ENCODE assay signal across 8 cellular contexts in the genomic region with DNA sequence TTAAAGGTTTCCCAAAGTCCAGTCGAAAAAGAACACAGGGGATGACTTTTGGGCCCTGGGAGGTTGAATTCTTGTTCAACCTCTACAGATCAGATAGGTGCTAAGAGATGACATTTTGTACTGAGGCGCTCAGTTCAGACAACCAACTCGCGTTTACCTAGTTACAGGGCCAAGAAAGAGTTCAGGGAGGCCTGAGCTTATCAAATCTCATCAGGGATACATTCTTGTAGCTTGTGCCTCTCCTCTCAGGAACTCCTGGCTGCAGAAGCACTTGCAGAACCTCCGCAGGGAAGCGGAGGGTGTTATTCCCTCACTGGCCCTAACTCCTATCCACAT. TPM values are rescaled to one million over a fixed set of nuclear protein-coding genes. Genes with fewer than 3 reads are reported as not detected.
A peak's percentile ranks its signal among the peaks of the same experiment; 100 is the strongest.
DNase-seq lines count a peak whose midpoint lies in the region; ATAC-seq, FAIRE-seq and TF ChIP-seq lines count a peak whose summit lies in the region.

No MANE protein-coding gene starts in this region.

- H3K4me3 ChIP-seq in gastroesophageal sphincter: peak overlapping the region; percentile 48 to 93
- peak overlapping the region; percentile 96 to 99 (median 97) for H3K4me3 ChIP-seq in gastrocnemius medialis

- DNase-seq in GM18507 (ENCODE audit: extremely low spot score, insufficient read length, low read depth): no peak
- DNase-seq in gastrocnemius medialis: no peak
- no peak for DNase-seq in NK-92 treated with Interleukin-12 subunit alpha and Interleukin-12 subunit beta, amount 100 ng/mL, for 24 hours (lab: John Stamatoyannopoulos, UW)
- no peak for DNase-seq in kidney glomerular epithelial cell (lab: John Stamatoyannopoulos, UW)

- TF ChIP-seq POLR2A in gastroesophageal sphincter (IDR thresholded peaks at IDR 0.05): no peak
- TF ChIP-seq POLR2A in gastrocnemius medialis (IDR thresholded peaks at IDR 0.05): no peak

- peaks cover 55% of the 10 kb centered on the region for H3K36me3 Mint-ChIP-seq in T-helper 1 cell treated with Interleukin-12 subunit alpha and Interleukin-12 subunit beta and Interleukin-4 antibody, amounts not matched to agents 30 μg/mL and 1 μg/mL, for 36 hours (ENCODE audit: low read depth)

- peak overlapping the region; percentile 86 for H3K27ac Mint-ChIP-seq in T-helper 1 cell treated with Interleukin-12 subunit alpha and Interleukin-12 subunit beta and Interleukin-4 antibody, amounts not matched to agents 30 μg/mL and 1 μg/mL, for 36 hours

- 0 to 38% methylated on average over 2 to 6 of the region's 6 CpGs for WGBS in gastroesophageal sphincter (ENCODE audit: low coverage in 1 of 2), 2 donors

- ATAC-seq in gastroesophageal sphincter (no peak), gastrocnemius medialis (no peak), HG03432 (IDR thresholded peaks at IDR 0.05; ENCODE audit: unreplicated experiment) (no peak), GM18861 (IDR thresholded peaks at IDR 0.05; ENCODE audit: unreplicated experiment) (no peak)

- FAIRE-seq in GM18507 (lab: Jason Lieb, UNC): peak; percentile 15

- no peak for TF ChIP-seq CTCF in gastroesophageal sphincter (IDR thresholded peaks at IDR 0.05)
- TF ChIP-seq CTCF in gastrocnemius medialis (IDR thresholded peaks at IDR 0.05 in 4 of 5, conservative IDR thresholded peaks at IDR 0.05 in 1 of 5): no peak

- H3K27ac ChIP-seq in gastroesophageal sphincter: peak overlapping the region in 2 of 4 donors; percentile 88 to 89
- peak overlapping the region; percentile 84 to 98 (median 95) for H3K27ac ChIP-seq in gastrocnemius medialis

- intact Hi-C loops in gastrocnemius medialis (cut with DNase I; ENCODE audit: low total_unique reads): loop anchor here (1.0 to 5.0 kb wide), 4 partner anchors 65 to 255 kb away; partner anchors contain the start of genes ZNF417, ZNF552, ZNF606 and ZNF773

- H3K4me1 ChIP-seq in gastroesophageal sphincter: peaks cover 2 to 29% (median 6%) of the 10 kb centered on the region in 3 donors
- H3K4me1 ChIP-seq in gastrocnemius medialis: peaks cover 23 to 38% of the 10 kb centered on the region in 2 donors

- peaks cover 0 to 48% (median 0%) of the 10 kb centered on the region in 3 donors for H3K9me3 ChIP-seq in gastroesophageal sphincter
- H3K9me3 ChIP-seq in gastrocnemius medialis: peaks cover 0 to 4% (median 0%) of the 10 kb centered on the region in 3 donors

- TF ChIP-seq EP300 in gastroesophageal sphincter (IDR thresholded peaks at IDR 0.05): no peak

- H3K9me3 Mint-ChIP-seq in T-helper 1 cell treated with Interleukin-12 subunit alpha and Interleukin-12 subunit beta and Interleukin-4 antibody, amounts not matched to agents 30 μg/mL and 1 μg/mL, for 36 hours: peaks cover 48% of the 10 kb centered on the region

- H3K27me3 Mint-ChIP-seq in T-helper 1 cell treated with Interleukin-12 subunit alpha and Interleukin-12 subunit beta and Interleukin-4 antibody, amounts not matched to agents 30 μg/mL and 1 μg/mL, for 36 hours (ENCODE audit: low read depth): no peaks in the 10 kb centered on the region

- H3K4me1 Mint-ChIP-seq in T-helper 1 cell treated with Interleukin-12 subunit alpha and Interleukin-12 subunit beta and Interleukin-4 antibody, amounts not matched to agents 30 μg/mL and 1 μg/mL, for 36 hours (ENCODE audit: low read depth): peaks cover 11% of the 10 kb centered on the region

- H3K27me3 ChIP-seq in gastroesophageal sphincter (no peaks in the 10 kb centered on the region), gastrocnemius medialis (no peaks in the 10 kb centered on the region)

- peaks cover 11 to 43% of the 10 kb centered on the region in 2 donors for H3K36me3 ChIP-seq in gastroesophageal sphincter
- H3K36me3 ChIP-seq in gastrocnemius medialis: peaks cover 6 to 45% of the 10 kb centered on the region in 2 donors

- in situ Hi-C loops in gastrocnemius medialis (cut with MboI; ENCODE audit: low sequenced_read_pairs in 4 of 4): loop anchor here in 3 of 4 donors (25.0 kb wide), 2 partner anchors 90 to 165 kb away; partner anchors contain the start of genes ZNF417 (in 2 of the 3), ZNF587 (in 1 of the 3) and ZNF587B (in 1 of the 3)

- peak overlapping the region; percentile 84 for H3K4me3 Mint-ChIP-seq in T-helper 1 cell treated with Interleukin-12 subunit alpha and Interleukin-12 subunit beta and Interleukin-4 antibody, amounts not matched to agents 30 μg/mL and 1 μg/mL, for 36 hours

RNA-seq across cellular contexts. Expression of gene ZNF776, which starts 0.8 kb away (rescaled TPM):
- total RNA-seq in gastroesophageal sphincter: 10 to 100 TPM; 12.1 to 14.9 (median 13.3) TPM
- 1 to 10 TPM; 5.0 to 8.1 (median 8.0) TPM for total RNA-seq in gastrocnemius medialis

RNA-seq across cellular contexts. Expression of gene ZNF671, which starts 20.0 kb away (rescaled TPM):
- total RNA-seq in gastroesophageal sphincter (10 to 100 TPM in 3 of 4 donors, 1 to 10 TPM in 1; 8.8 to 16.8 (median 11.7) TPM), gastrocnemius medialis (10 to 100 TPM in 1 of 4 donors, 1 to 10 TPM in 3; 3.9 to 10.1 (median 5.8) TPM)

RNA-seq across cellular contexts. Expression of gene ZNF586, which starts 22.0 kb away (rescaled TPM):
- 10 to 100 TPM; 12.8 to 20.7 (median 17.1) TPM for total RNA-seq in gastroesophageal sphincter
- 10 to 100 TPM in 1 of 4 donors, 1 to 10 TPM in 3; 7.6 to 13.3 (median 9.2) TPM for total RNA-seq in gastrocnemius medialis

RNA-seq across cellular contexts. Expression of gene ZNF154, which starts 38.4 kb away (rescaled TPM):
- total RNA-seq in gastroesophageal sphincter (10 to 100 TPM in 1 of 4 donors, 1 to 10 TPM in 3; 3.8 to 12.6 (median 9.0) TPM), gastrocnemius medialis (1 to 10 TPM in 2 of 4 donors, under 1 TPM in 2; 0.49 to 2.8 (median 0.97) TPM)
